9 cellular contexts compared by ENCODE assay signal in genomic region chr5:155616779-155617392, GRCh38.
DNase-seq lines count a peak whose midpoint lies in the region; ATAC-seq, FAIRE-seq and TF ChIP-seq lines count a peak whose summit lies in the region.
"Had no signal": no experiment of that assay in that cellular context is flagged by ENCODE, and none has a peak within 500 bp of the region (broad histone marks: within the 10 kb centered on the region; RNA-seq: fewer than 3 reads in every experiment).

No MANE protein-coding gene starts in this region.

- no peaks in the 10 kb centered on the region for H3F3A ChIP-seq in GM23338 (replicated peaks; ENCODE audit: low read depth)

- no peak overlapping the region for H3K4me3 ChIP-seq in GM23338
- no peak overlapping the region for H3K4me3 ChIP-seq in NB4 (ENCODE audit: low read depth, low read length)
- no peak overlapping the region for H3K4me3 ChIP-seq in small intestine (ENCODE audit: low read depth in 1 of 2, low read length in 2 of 2)
- H3K4me3 ChIP-seq: BLaER1 treated with 17β-estradiol and CSF1 and Interleukin-3, amounts not matched to agents 10 nM and 100 nM had no signal

- no peaks in the 10 kb centered on the region for H3K27me3 Mint-ChIP-seq in GM23338 (ENCODE audit: insufficient read depth, low read depth, poor library complexity)
- H3K27me3 Mint-ChIP-seq in glutamatergic neuron (ENCODE audit: unreplicated experiment), result no peaks in the 10 kb centered on the region

- H2AFZ ChIP-seq in GM23338, result no peak overlapping the region

- TF ChIP-seq CTCF in GM23338 (conservative IDR thresholded peaks at IDR 0.05; ENCODE audit: low read depth in 2 of 2) (peak; percentile 91 to 95), NB4 (IDR thresholded peaks at IDR 0.05; ENCODE audit: low read depth, low read length) (peak; percentile 66), glutamatergic neuron (IDR thresholded peaks at IDR 0.05; ENCODE audit: partially characterized antibody, unreplicated experiment) (peak; percentile 85)

- no peaks in the 10 kb centered on the region for H3K27me3 ChIP-seq in GM23338 (ENCODE audit: insufficient read depth)
- peaks cover 0 to 3% of the 10 kb centered on the region in 2 donors for H3K27me3 ChIP-seq in small intestine (ENCODE audit: control insufficient read depth in 2 of 2, insufficient read depth in 2 of 2, low read length in 2 of 2)
- H3K27me3 ChIP-seq: BLaER1 treated with 17β-estradiol and CSF1 and Interleukin-3, amounts not matched to agents 10 nM and 100 nM had no signal

- peak; percentile 2 for DNase-seq in NCI-H1105 treated with DMSO at 0.1 percent for 48 hours (lab: John Stamatoyannopoulos, UW)
- no peak for DNase-seq in NCI-H1105 (lab: John Stamatoyannopoulos, UW)
- peak; percentile 75 for DNase-seq in GM23338 (ENCODE audit: low spot score)
- peak; percentile 54 for DNase-seq in NB4 (ENCODE audit: low read depth)
- DNase-seq in activated T-cell treated with anti-CD3 and anti-CD28 coated beads for 48 hours (ENCODE audit: low read depth), result peak; percentile 34
- DNase-seq in glutamatergic neuron, result peak; percentile 83
- DNase-seq in small intestine, result peak; percentile 39
- DNase-seq in NCI-H2029 (lab: John Stamatoyannopoulos, UW), result no peak

- H3K27ac Mint-ChIP-seq in GM23338 (no peak overlapping the region), glutamatergic neuron (ENCODE audit: unreplicated experiment) (no peak overlapping the region)

- no peak overlapping the region for H3K4me2 ChIP-seq in GM23338
- H3K4me2 ChIP-seq: BLaER1 treated with 17β-estradiol and CSF1 and Interleukin-3, amounts not matched to agents 10 nM and 100 nM had no signal

- H3K27ac ChIP-seq in GM23338 (ENCODE audit: low read depth) (no peak overlapping the region), small intestine (ENCODE audit: low read depth in 1 of 2, low read length in 1 of 2) (no peak overlapping the region)
- H3K27ac ChIP-seq: BLaER1 treated with 17β-estradiol and CSF1 and Interleukin-3, amounts not matched to agents 10 nM and 100 nM had no signal

- FAIRE-seq in small intestine (lab: Jason Lieb, UNC), result no peak

- H3K4me1 Mint-ChIP-seq in GM23338 (peaks cover 16% of the 10 kb centered on the region), glutamatergic neuron (ENCODE audit: low read depth, unreplicated experiment) (no peaks in the 10 kb centered on the region)

- no peaks in the 10 kb centered on the region for H4K20me1 ChIP-seq in GM23338 (replicated peaks; ENCODE audit: insufficient read depth)
- H4K20me1 ChIP-seq: BLaER1 treated with 17β-estradiol and CSF1 and Interleukin-3, amounts not matched to agents 10 nM and 100 nM had no signal

- no peaks in the 10 kb centered on the region for H3K36me3 Mint-ChIP-seq in GM23338 (ENCODE audit: low read depth)
- no peaks in the 10 kb centered on the region for H3K36me3 Mint-ChIP-seq in glutamatergic neuron (ENCODE audit: unreplicated experiment)

- WGBS in small intestine, 3 donors, result 38 to 52% (median 39%) methylated on average over 4 of the region's 4 CpGs

- H3K79me2 ChIP-seq in GM23338 (replicated peaks; ENCODE audit: insufficient read depth), result no peaks in the 10 kb centered on the region

- H3K9me3 Mint-ChIP-seq in GM23338 (no peaks in the 10 kb centered on the region), glutamatergic neuron (ENCODE audit: unreplicated experiment) (no peaks in the 10 kb centered on the region)

- no peak for TF ChIP-seq POLR2A in NB4 (IDR thresholded peaks at IDR 0.05; ENCODE audit: extremely low read depth, insufficient read length)

- H3K9me2 ChIP-seq in GM23338 (ENCODE audit: insufficient read depth), result no peaks in the 10 kb centered on the region

- H3K9me3 ChIP-seq in small intestine (ENCODE audit: control insufficient read depth, low read depth), result no peaks in the 10 kb centered on the region
- H3K9me3 ChIP-seq: BLaER1 treated with 17β-estradiol and CSF1 and Interleukin-3, amounts not matched to agents 10 nM and 100 nM had no signal

- H3K4me1 ChIP-seq in GM23338 (ENCODE audit: insufficient read depth) (peaks cover 6% of the 10 kb centered on the region; the same call in 1 of the 2 replicates), small intestine (ENCODE audit: control insufficient read depth in 2 of 2, insufficient read depth in 1 of 2, low read depth in 1 of 2, low read length in 1 of 2) (no peaks in the 10 kb centered on the region)
- H3K4me1 ChIP-seq: BLaER1 treated with 17β-estradiol and CSF1 and Interleukin-3, amounts not matched to agents 10 nM and 100 nM had no signal

- H3K4me3 Mint-ChIP-seq in GM23338 (no peak overlapping the region), glutamatergic neuron (ENCODE audit: unreplicated experiment) (no peak overlapping the region)

- H3K36me3 ChIP-seq in GM23338 (ENCODE audit: insufficient read depth), result no peaks in the 10 kb centered on the region
- H3K36me3 ChIP-seq in small intestine (ENCODE audit: control insufficient read depth in 2 of 2, insufficient read depth in 2 of 2, low read length in 2 of 2), result no peaks in the 10 kb centered on the region
- H3K36me3 ChIP-seq: BLaER1 treated with 17β-estradiol and CSF1 and Interleukin-3, amounts not matched to agents 10 nM and 100 nM had no signal

- ATAC-seq in GM23338, result peak; percentile 89

TF ChIP-seq in GM23338, 12 proteins besides CTCF, POLR2A, EP300 and RAD21 (continues in another document):
- TF ChIP-seq ZNF114 (CRISPR knock-in tag; IDR thresholded peaks at IDR 0.05) (no peak), EZH2 (IDR thresholded peaks at IDR 0.05; ENCODE audit: low read depth, unreplicated experiment) (no peak), POLR2AphosphoS5 (IDR thresholded peaks at IDR 0.05; ENCODE audit: low read depth) (no peak), REST (IDR thresholded peaks at IDR 0.05; ENCODE audit: unreplicated experiment) (no peak), JUNB (IDR thresholded peaks at IDR 0.05; ENCODE audit: unreplicated experiment) (no peak), ETS1 (IDR thresholded peaks at IDR 0.05) (no peak), STAT1 (IDR thresholded peaks at IDR 0.05; ENCODE audit: unreplicated experiment) (no peak), EZH2phosphoT487 (IDR thresholded peaks at IDR 0.05; ENCODE audit: unreplicated experiment) (no peak)

Comparison
In these comparisons a context has a peak if more than half of its experiments do, and no peak if none do; other contexts are left out.
1. DNase-seq: peak in NCI-H1105 treated with DMSO at 0.1 percent for 48 hours (single experiment), GM23338 (single experiment), NB4 (single experiment), activated T-cell treated with anti-CD3 and anti-CD28 coated beads for 48 hours (single experiment), glutamatergic neuron (single experiment) and small intestine (single experiment); none in NCI-H1105 (single experiment) and NCI-H2029 (single experiment).
2. Peak in every context shown above with its lines, with median percentiles within 50 percentile points of each other: CTCF ChIP-seq.